15 cellular contexts compared by ENCODE assay signal in the genomic region with DNA sequence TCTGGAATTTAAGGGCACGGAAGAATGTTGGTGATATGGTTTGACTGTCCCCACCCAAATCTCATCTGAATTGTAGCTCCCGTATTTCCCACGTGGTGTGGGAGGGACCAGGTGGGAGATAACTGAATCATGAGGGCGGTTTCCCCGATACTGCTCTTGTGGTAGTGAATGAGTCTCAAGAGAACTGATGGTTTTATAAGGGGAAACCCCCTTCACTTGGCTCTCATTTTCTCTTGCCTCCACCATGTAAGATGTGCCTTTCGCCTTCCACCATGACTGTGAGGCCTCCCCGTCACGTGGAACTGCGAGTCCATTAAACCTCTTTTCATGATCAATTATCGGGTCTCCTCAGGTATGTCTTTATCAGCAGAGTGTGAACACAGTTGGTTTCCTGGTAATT. TPM values are rescaled to one million over a fixed set of nuclear protein-coding genes. Genes with fewer than 3 reads are reported as not detected.
A peak's percentile ranks its signal among the peaks of the same experiment; 100 is the strongest.
DNase-seq lines count a peak whose midpoint lies in the region; ATAC-seq and TF ChIP-seq lines count a peak whose summit lies in the region.
"Had no signal": no experiment of that assay in that cellular context is flagged by ENCODE, and none has a peak within 500 bp of the region (broad histone marks: within the 10 kb centered on the region; RNA-seq: fewer than 3 reads in every experiment).

No MANE protein-coding gene starts in this region.

- H3K9me3 ChIP-seq in OCI-LY7 (ENCODE audit: low read length) = no peaks in the 10 kb centered on the region
- H3K9me3 ChIP-seq: BE2C, HAP-1 had no signal

- peak; percentile 27 to 41 for ATAC-seq in naive B cell (ENCODE audit: low read depth in 2 of 2)
- peak; percentile 59 to 62 for ATAC-seq in stimulated activated naive B cell treated with anti-CD40 and anti-IgM and Interleukin-4, amounts not matched to agents 10 μg/mL and 1 μg/mL and 100 μg/mL, for 72 hours (replicated peaks)
- ATAC-seq in GM21360 (IDR thresholded peaks at IDR 0.05; ENCODE audit: unreplicated experiment) = no peak
- ATAC-seq: CD8-positive, alpha-beta T cell had no signal

- no TSS peak for BruUV-seq in OCI-LY7 (replicated peaks; lab: Mats Ljungman, UMichigan)

- no peak overlapping the region for H3K4me3 ChIP-seq in GM12865 (ENCODE audit: low read depth, low read length)
- H3K4me3 ChIP-seq in OCI-LY7 (ENCODE audit: low read depth, low read length, poor library complexity, severe bottlenecking) = no peak overlapping the region
- H3K4me3 ChIP-seq: HAP-1 had no signal

- POLR2A ChIA-PET in OCI-LY7 (lab: Charles Lee) = no interaction called here

- H3K4me3 Mint-ChIP-seq in naive B cell (peak overlapping the region in 1 of 8 donors; percentile 1), endothelial cell (ENCODE audit: unreplicated experiment) (no peak overlapping the region)
- peak overlapping the region in 1 of 2 donors; percentile 37 for H3K4me3 Mint-ChIP-seq in stimulated activated naive B cell treated with anti-CD40 and anti-IgM and Interleukin-4, amounts not matched to agents 10 μg/mL and 1 μg/mL and 100 μg/mL, for 72 hours
- H3K4me3 Mint-ChIP-seq: CD14-positive monocyte; CD8-positive, alpha-beta T cell; HFFc6 had no signal

- peaks cover 0 to 10% (median 7%) of the 10 kb centered on the region in 3 donors for H3K27me3 Mint-ChIP-seq in naive B cell
- peaks cover 7 to 10% of the 10 kb centered on the region in 2 donors for H3K27me3 Mint-ChIP-seq in stimulated activated naive B cell treated with anti-CD40 and anti-IgM and Interleukin-4, amounts not matched to agents 10 μg/mL and 1 μg/mL and 100 μg/mL, for 72 hours
- no peaks in the 10 kb centered on the region for H3K27me3 Mint-ChIP-seq in endothelial cell (ENCODE audit: unreplicated experiment)

- TF ChIP-seq CTCF in GM12865 (IDR thresholded peaks at IDR 0.05; ENCODE audit: insufficient read depth, low read depth, low read length, missing control alignments) = no peak
- no peak for TF ChIP-seq CTCF in OCI-LY7 (conservative IDR thresholded peaks at IDR 0.05; ENCODE audit: low read length)
- no peak for TF ChIP-seq CTCF in endothelial cell (IDR thresholded peaks at IDR 0.05; ENCODE audit: unreplicated experiment)

- H3K27ac Mint-ChIP-seq in naive B cell (peak overlapping the region in 4 of 6 donors; percentile 68 to 87 (median 80)), endothelial cell (ENCODE audit: unreplicated experiment) (no peak overlapping the region)
- peak overlapping the region; percentile 65 for H3K27ac Mint-ChIP-seq in stimulated activated naive B cell treated with anti-CD40 and anti-IgM and Interleukin-4, amounts not matched to agents 10 μg/mL and 1 μg/mL and 100 μg/mL, for 72 hours
- H3K27ac Mint-ChIP-seq: CD14-positive monocyte; CD8-positive, alpha-beta T cell; HFFc6 had no signal

- 0 out of 2 replicates have a peak overlapping the region, but pooled peaks have one; percentile 28 for H2AFZ ChIP-seq in OCI-LY7 (ENCODE audit: low read length)

- H3K4me2 ChIP-seq in OCI-LY7 (ENCODE audit: low read length) = no peak overlapping the region

- H3K9me3 Mint-ChIP-seq in naive B cell (peaks cover 7 to 21% (median 11%) of the 10 kb centered on the region in 7 donors), endothelial cell (ENCODE audit: unreplicated experiment) (no peaks in the 10 kb centered on the region)
- H3K9me3 Mint-ChIP-seq in stimulated activated naive B cell treated with anti-CD40 and anti-IgM and Interleukin-4, amounts not matched to agents 10 μg/mL and 1 μg/mL and 100 μg/mL, for 72 hours = peaks cover 15 to 16% of the 10 kb centered on the region in 2 donors
- H3K9me3 Mint-ChIP-seq: CD8-positive, alpha-beta T cell; HFFc6 had no signal

- H3K79me2 ChIP-seq in OCI-LY7 (ENCODE audit: insufficient read depth, low read depth, low read length) = no peaks in the 10 kb centered on the region

- peaks cover 5 to 14% of the 10 kb centered on the region in 2 donors for H3K36me3 Mint-ChIP-seq in naive B cell
- H3K36me3 Mint-ChIP-seq in stimulated activated naive B cell treated with anti-CD40 and anti-IgM and Interleukin-4, amounts not matched to agents 10 μg/mL and 1 μg/mL and 100 μg/mL, for 72 hours = peaks cover 16 to 23% of the 10 kb centered on the region in 2 donors
- no peaks in the 10 kb centered on the region for H3K36me3 Mint-ChIP-seq in endothelial cell (ENCODE audit: low read depth, unreplicated experiment)
- H3K36me3 Mint-ChIP-seq: CD14-positive monocyte; CD8-positive, alpha-beta T cell had no signal

- H3K4me1 ChIP-seq in OCI-LY7 (ENCODE audit: insufficient read depth, low read length, poor library complexity, severe bottlenecking) = peaks cover 15% of the 10 kb centered on the region
- H3K4me1 ChIP-seq: BE2C, HAP-1 had no signal

- CTCF ChIA-PET in OCI-LY7 (lab: Charles Lee; ENCODE audit: unreplicated experiment) = no interaction called here

- DNase-seq in GM12865 (ENCODE audit: low read depth) = peak; percentile 57
- no peak for DNase-seq in OCI-LY7 (ENCODE audit: low spot score)
- DNase-seq in naive B cell = peak; percentile 36
- peak; percentile 33 for DNase-seq in stimulated activated naive B cell treated with anti-CD40 and anti-IgM and Interleukin-4, amounts not matched to agents 10 μg/mL and 1 μg/mL and 100 μg/mL, for 72 hours
- no peak for DNase-seq in NCI-H524 treated with DMSO at 0.1 percent for 48 hours (lab: John Stamatoyannopoulos, UW)
- no peak for DNase-seq in endothelial cell (ENCODE audit: low spot score)
- DNase-seq: BE2C; CD8-positive, alpha-beta T cell; COR-L47; DMS53; GF-D8; HFFc6 had no signal

- H3K4me1 Mint-ChIP-seq in naive B cell = peaks cover 11 to 18% (median 13%) of the 10 kb centered on the region in 3 donors
- peaks cover 10 to 14% of the 10 kb centered on the region in 2 donors for H3K4me1 Mint-ChIP-seq in stimulated activated naive B cell treated with anti-CD40 and anti-IgM and Interleukin-4, amounts not matched to agents 10 μg/mL and 1 μg/mL and 100 μg/mL, for 72 hours
- H3K4me1 Mint-ChIP-seq in endothelial cell (ENCODE audit: unreplicated experiment) = no peaks in the 10 kb centered on the region
- H3K4me1 Mint-ChIP-seq: CD14-positive monocyte had no signal

- no peak overlapping the region for H3K27ac ChIP-seq in OCI-LY7 (ENCODE audit: low read depth, low read length, poor library complexity, severe bottlenecking)

- H4K20me1 ChIP-seq in OCI-LY7 (ENCODE audit: insufficient read depth, low read length) = no peaks in the 10 kb centered on the region

- H3K36me3 ChIP-seq in OCI-LY7 (ENCODE audit: insufficient read depth, low read length) = no peaks in the 10 kb centered on the region
- H3K36me3 ChIP-seq: BE2C, HAP-1 had no signal

- intact Hi-C loops in OCI-LY7 (cut with micrococcal nuclease; ENCODE audit: unreplicated experiment) = no loop called here

- H3K9me2 ChIP-seq in OCI-LY7 (ENCODE audit: insufficient read depth, low read length) = no peaks in the 10 kb centered on the region

RNA-seq across cellular contexts. Expression of a gene that starts 25.6 kb away (rescaled TPM):
- 30.9 and 33.8 TPM in 2 replicates for total RNA-seq in OCI-LY7 (2014; rRNA removed; shearing (Covaris generic))
- total RNA-seq in OCI-LY7 (2022) = 25.2 and 29.0 TPM in 2 replicates
- polyA plus RNA-seq in naive B cell (ENCODE audit: low read depth in 6 of 6) = 10 to 100 TPM; 20.9 to 33.3 (median 28.4) TPM
- total RNA-seq in endothelial cell (ENCODE audit: unreplicated experiment) = 22.2 TPM

RNA-seq across cellular contexts. Expression of a gene that starts 25.6 kb away (rescaled TPM):
- total RNA-seq in OCI-LY7 (2014; rRNA removed; shearing (Covaris generic)) = 51.1 and 58.7 TPM in 2 replicates
- 57.6 and 61.6 TPM in 2 replicates for total RNA-seq in OCI-LY7 (2022)
- polyA plus RNA-seq in naive B cell (ENCODE audit: low read depth in 6 of 6) = 10 to 100 TPM; 25.6 to 82.8 (median 56.4) TPM
- 40.2 TPM for total RNA-seq in endothelial cell (ENCODE audit: unreplicated experiment)

Comparison
In these comparisons a context has a peak if more than half of its experiments do, and no peak if none do; other contexts are left out.
1. DNase-seq: peak in GM12865 (single experiment), naive B cell (single experiment) and stimulated activated naive B cell treated with anti-CD40 and anti-IgM and Interleukin-4, amounts not matched to agents 10 μg/mL and 1 μg/mL and 100 μg/mL, for 72 hours (single experiment); none in OCI-LY7 (single experiment), NCI-H524 treated with DMSO at 0.1 percent for 48 hours (single experiment) and endothelial cell (single experiment).